Comparison of ENCODE assay signal across 8 cellular contexts in genomic region chr19:39531834-39532232, GRCh38. TPM values are rescaled to one million over a fixed set of nuclear protein-coding genes. Genes with fewer than 3 reads are reported as not detected.
DNase-seq lines count a peak whose midpoint lies in the region; ATAC-seq and TF ChIP-seq lines count a peak whose summit lies in the region.

No MANE protein-coding gene starts in this region.

- H3K79me2 ChIP-seq in PC-9 (ENCODE audit: low read depth) = no peaks in the 10 kb centered on the region
- peaks cover 31% of the 10 kb centered on the region for H3K79me2 ChIP-seq in osteoblast (ENCODE audit: insufficient read depth, low read length)

- no peaks in the 10 kb centered on the region for H3K9me3 Mint-ChIP-seq in CD8-positive, alpha-beta T cell

- H4K20me1 ChIP-seq in PC-9 (ENCODE audit: insufficient read depth) (0 out of 2 replicates have a peak, but pooled peaks cover 2% of the 10 kb centered on the region), osteoblast (ENCODE audit: insufficient read depth, low read length) (peaks cover 9% of the 10 kb centered on the region)

- H3K9me2 ChIP-seq in PC-9 (ENCODE audit: insufficient read depth) = no peaks in the 10 kb centered on the region

- peak overlapping the region; percentile 81 for H3K27ac Mint-ChIP-seq in CD8-positive, alpha-beta T cell

- H3K4me3 Mint-ChIP-seq in CD8-positive, alpha-beta T cell = peak overlapping the region; percentile 93

- peaks cover 9% of the 10 kb centered on the region for H3K36me3 Mint-ChIP-seq in CD8-positive, alpha-beta T cell

- CTCF ChIA-PET in CD8-positive, alpha-beta T cell (lab: Charles Lee) = interaction anchor here (1.0 to 3.6 kb wide), 13 partner anchors 11 to 480 kb away, joined by 3 to 36 read pairs (median 4); partner anchors contain the start of genes SUPT5H and TIMM50
- CTCF ChIA-PET in PC-9 (lab: Charles Lee) = interaction anchor here (0.8 to 2.5 kb wide), 2 partner anchors 91 to 93 kb away, joined by 5 to 8 read pairs; no protein-coding TSS in a partner anchor

- no peaks in the 10 kb centered on the region for H3K27me3 ChIP-seq in CD8-positive, alpha-beta T cell (ENCODE audit: insufficient read depth, low read length)
- H3K27me3 ChIP-seq in PC-9 (ENCODE audit: insufficient read depth, low read depth) (no peaks in the 10 kb centered on the region), endocrine pancreas (ENCODE audit: control insufficient read depth, insufficient read depth, low read length) (no peaks in the 10 kb centered on the region), osteoblast (ENCODE audit: insufficient read depth, low read length) (no peaks in the 10 kb centered on the region)

- no peaks in the 10 kb centered on the region for H3K36me3 ChIP-seq in CD8-positive, alpha-beta T cell (ENCODE audit: insufficient read depth, low read length)
- no peaks in the 10 kb centered on the region for H3K36me3 ChIP-seq in PC-9 (ENCODE audit: low read depth)
- H3K36me3 ChIP-seq in endocrine pancreas (ENCODE audit: control insufficient read depth, insufficient read depth, low read length) = no peaks in the 10 kb centered on the region
- no peaks in the 10 kb centered on the region for H3K36me3 ChIP-seq in osteoblast (ENCODE audit: insufficient read depth, low read length)

- H3K27ac ChIP-seq in CD8-positive, alpha-beta T cell (ENCODE audit: low read depth, low read length) = peak overlapping the region; percentile 80
- H3K27ac ChIP-seq in PC-9 (no peak overlapping the region), osteoblast (ENCODE audit: low read depth, low read length) (peak overlapping the region; percentile 81)

- H3F3A ChIP-seq in PC-9 (ENCODE audit: insufficient read depth, low read depth) = no peaks in the 10 kb centered on the region; the same call in 1 of the 2 replicates

- no TSS peak for BruUV-seq in PC-9 (replicated peaks; lab: Mats Ljungman, UMichigan)

- H3K4me2 ChIP-seq in PC-9 (peak overlapping the region; percentile 100), osteoblast (ENCODE audit: insufficient read depth, low read length) (peak overlapping the region; percentile 98)

- peak overlapping the region; percentile 98 for H2AFZ ChIP-seq in PC-9
- peak overlapping the region; percentile 95 for H2AFZ ChIP-seq in osteoblast (ENCODE audit: low read length)

- TF ChIP-seq CTCF in CD8-positive, alpha-beta T cell (IDR thresholded peaks at IDR 0.05) = no peak
- TF ChIP-seq CTCF in PC-9 (conservative IDR thresholded peaks at IDR 0.05) (no peak), osteoblast (IDR thresholded peaks at IDR 0.05; ENCODE audit: extremely low read depth, low read depth, low read length) (no peak)

- no peak for ATAC-seq in CD8-positive, alpha-beta T cell
- ATAC-seq in GM21723 (IDR thresholded peaks at IDR 0.05; ENCODE audit: unreplicated experiment) (no peak), GM21390 (IDR thresholded peaks at IDR 0.05; ENCODE audit: unreplicated experiment) (no peak)

- no peak for DNase-seq in CD8-positive, alpha-beta T cell
- no peak for DNase-seq in PC-9
- no peak for DNase-seq in osteoblast (ENCODE audit: insufficient read length, low spot score, missing footprints)
- no peak for DNase-seq in NCI-H1092 (lab: John Stamatoyannopoulos, UW)
- no peak for DNase-seq in NCI-H2029 (lab: John Stamatoyannopoulos, UW)

- no peaks in the 10 kb centered on the region for H3K9me3 ChIP-seq in CD8-positive, alpha-beta T cell (ENCODE audit: low read length)
- no peaks in the 10 kb centered on the region for H3K9me3 ChIP-seq in PC-9 (ENCODE audit: insufficient read depth, low read depth)
- no peaks in the 10 kb centered on the region for H3K9me3 ChIP-seq in endocrine pancreas (ENCODE audit: control insufficient read depth, low read length)
- no peaks in the 10 kb centered on the region for H3K9me3 ChIP-seq in osteoblast (ENCODE audit: low read depth, low read length)

- no peaks in the 10 kb centered on the region for H3K27me3 Mint-ChIP-seq in CD8-positive, alpha-beta T cell (ENCODE audit: low read depth)

- peaks cover 9% of the 10 kb centered on the region for H3K4me1 ChIP-seq in CD8-positive, alpha-beta T cell (ENCODE audit: insufficient read depth, low read length)
- H3K4me1 ChIP-seq in PC-9 (replicated peaks; ENCODE audit: insufficient read depth) (peaks cover 10% of the 10 kb centered on the region; the same call in 1 of the 2 replicates), endocrine pancreas (ENCODE audit: control insufficient read depth, insufficient read depth, low read length) (no peaks in the 10 kb centered on the region), osteoblast (ENCODE audit: insufficient read depth, low read length) (peaks cover 4% of the 10 kb centered on the region)

- intact Hi-C loops in CD8-positive, alpha-beta T cell (cut with DNase I, micrococcal nuclease) = loop anchor here (1.0 to 5.0 kb wide), 12 partner anchors 25 to 421 kb away; partner anchors contain the start of genes SAMD4B (in 2 of the 2), SUPT5H (in 2 of the 2), MED29 (in 1 of the 2) and PAF1 (in 1 of the 2)
- intact Hi-C loops in PC-9 (cut with micrococcal nuclease; ENCODE audit: unreplicated experiment) = loop anchor here (1.0 to 2.0 kb wide), 5 partner anchors 33 to 135 kb away; partner anchors contain the start of genes DLL3, PLEKHG2 and SUPT5H

- H3K4me1 Mint-ChIP-seq in CD8-positive, alpha-beta T cell (ENCODE audit: low read depth) = peaks cover 29% of the 10 kb centered on the region

- H3K4me3 ChIP-seq in CD8-positive, alpha-beta T cell (ENCODE audit: low read depth, low read length) = peak overlapping the region; percentile 93
- H3K4me3 ChIP-seq in PC-9 (peak overlapping the region; percentile 91), endocrine pancreas (ENCODE audit: control insufficient read depth, insufficient read depth, low read length) (peak overlapping the region; percentile 33), osteoblast (ENCODE audit: insufficient read depth, low read length) (peak overlapping the region; percentile 96)

- POLR2A ChIA-PET in CD8-positive, alpha-beta T cell (lab: Charles Lee) = interaction anchor here (0.8 to 2.2 kb wide), 4 partner anchors 13 to 141 kb away, joined by 3 to 10 read pairs (median 4); partner anchors contain the start of genes MED29, PAF1 and SUPT5H
- POLR2A ChIA-PET in PC-9 (lab: Charles Lee; ENCODE audit: unreplicated experiment) = interaction anchor here (0.7 kb wide), 1 partner anchor 102 kb away, joined by 6 read pairs; no protein-coding TSS in a partner anchor

- peak overlapping the region; percentile 20 for H3K9ac ChIP-seq in endocrine pancreas (ENCODE audit: control insufficient read depth, insufficient read depth, low read length)

RNA-seq across cellular contexts. Expression of gene EID2B, which starts 0.8 kb away (rescaled TPM):
- 1 to 10 TPM; 3.5 to 3.7 TPM for total RNA-seq in CD8-positive, alpha-beta T cell
- total RNA-seq in PC-9 (2021) (2.3 and 3.4 TPM in 2 replicates), osteoblast (4.7 and 5.1 TPM in 2 replicates)

RNA-seq across cellular contexts. Expression of gene EID2, which starts 8.1 kb away (rescaled TPM):
- 10 to 100 TPM; 16.3 to 17.7 TPM for total RNA-seq in CD8-positive, alpha-beta T cell
- 14.6 TPM in 2 replicates for total RNA-seq in PC-9 (2021)
- total RNA-seq in osteoblast = 8.3 TPM in 2 replicates

RNA-seq across cellular contexts. Expression of gene SELENOV, which starts 16.9 kb away (rescaled TPM):
- total RNA-seq in CD8-positive, alpha-beta T cell = not detected
- 0.35 TPM in 1 of 2 replicates, not detected in the other for total RNA-seq in PC-9 (2021)
- total RNA-seq in osteoblast = not detected in 2 replicates

RNA-seq across cellular contexts. Expression of gene DLL3, which starts 33.1 kb away (rescaled TPM):
- under 1 TPM in 1 of 2 experiments, not detected in 1; 0.14 TPM for total RNA-seq in CD8-positive, alpha-beta T cell
- total RNA-seq in PC-9 (2021) = 1.4 and 3.6 TPM in 2 replicates
- total RNA-seq in osteoblast = under 0.01 TPM in 1 of 2 replicates, not detected in the other

RNA-seq across cellular contexts. Expression of gene TIMM50, which starts 51.2 kb away (rescaled TPM):
- total RNA-seq in CD8-positive, alpha-beta T cell = 10 to 100 TPM; 48.6 to 56.7 TPM
- total RNA-seq in PC-9 (2021) (85.5 and 95.9 TPM in 2 replicates), osteoblast (29.8 and 36.9 TPM in 2 replicates)

Comparison
In these comparisons a context has a peak if more than half of its experiments do, and no peak if none do; other contexts are left out.
1. H3K4me3 ChIP-seq: peak in every context shown above with its lines; median percentile 96 in osteoblast; 93 in CD8-positive, alpha-beta T cell; 91 in PC-9; 33 in endocrine pancreas.